8 cellular contexts compared by ENCODE assay signal in genomic region chr6:33275795-33276580, GRCh38. TPM values are rescaled to one million over a fixed set of nuclear protein-coding genes. Genes with fewer than 3 reads are reported as not detected.
DNase-seq lines count a peak whose midpoint lies in the region; ATAC-seq, FAIRE-seq and TF ChIP-seq lines count a peak whose summit lies in the region.
"Not testable (repeated sequence)": the region's sequence is repeated elsewhere in the genome, so short reads cannot be mapped to it uniquely, and the experiment has no call there.

No MANE protein-coding gene starts in this region.

- BruUV-seq in A673 (replicated peaks; lab: Mats Ljungman, UMichigan); PC-3 (replicated peaks; lab: Mats Ljungman, UMichigan): not testable (repeated sequence)

- WGBS in GM23248 (ENCODE audit: low coverage in 1 of 2, low lambda C conversion rate in 2 of 2, missing lambda C conversion rate in 2 of 2), 2 experiments = 80% methylated on average over 16 of the region's 16 CpGs
- 81 to 85% (median 83%) methylated on average over 16 of the region's 16 CpGs for WGBS in heart left ventricle, 4 donors
- 51 to 60% (median 55%) methylated on average over 16 of the region's 16 CpGs for WGBS in small intestine, 3 donors

- not testable (repeated sequence) for H4K20me1 ChIP-seq in GM23248 (ENCODE audit: insufficient read depth)
- peaks cover 38% of the 10 kb centered on the region for H4K20me1 ChIP-seq in PC-3 (ENCODE audit: low read length)

- H3K27me3 ChIP-seq in A673 (replicated peaks; ENCODE audit: insufficient read depth, low read depth, low read length, poor library complexity); GM23248 (replicated peaks; ENCODE audit: insufficient read depth); PC-3 (ENCODE audit: low read length); heart left ventricle; muscle layer of duodenum (ENCODE audit: low read depth, low read length); small intestine (ENCODE audit: control insufficient read depth in 2 of 2, insufficient read depth in 2 of 2, low read length in 2 of 2): not testable (repeated sequence)

- in situ Hi-C loops in GM23248 (cut with MboI) = not testable (repeated sequence)

- TF ChIP-seq CTCF in A673 (conservative IDR thresholded peaks at IDR 0.05; ENCODE audit: low read depth, low read length); PC-3 (conservative IDR thresholded peaks at IDR 0.05; ENCODE audit: low read depth, low read length); chondrocyte (IDR thresholded peaks at IDR 0.05); heart left ventricle (IDR thresholded peaks at IDR 0.05): not testable (repeated sequence)

- CTCF ChIA-PET in A673 (lab: Charles Lee) (interaction anchor here (0.6 to 0.8 kb wide), 2 partner anchors 25 to 28 kb away, joined by 3 read pairs; no protein-coding TSS in a partner anchor), PC-3 (lab: Charles Lee) (interaction anchor here (0.7 to 1.1 kb wide), 2 partner anchors 23 to 26 kb away, joined by 3 to 5 read pairs; no protein-coding TSS in a partner anchor)

- POLR2A ChIA-PET in A673 (lab: Charles Lee; ENCODE audit: low non-redundant PET) = not testable (repeated sequence)
- POLR2A ChIA-PET in PC-3 (lab: Charles Lee; ENCODE audit: unreplicated experiment) = interaction anchor here (0.5 kb wide), 1 partner anchor 13 kb away, joined by 12 read pairs; the partner anchor contains the start of genes PFDN6 and WDR46

- peak overlapping the region; percentile 78 for H3K27ac Mint-ChIP-seq in chondrocyte (ENCODE audit: unreplicated experiment)

- H3K4me1 ChIP-seq in A673 (ENCODE audit: insufficient read depth, low read length, poor library complexity, severe bottlenecking) = peaks cover 40% of the 10 kb centered on the region
- peaks cover 35% of the 10 kb centered on the region for H3K4me1 ChIP-seq in GM23248 (ENCODE audit: insufficient read depth)
- H3K4me1 ChIP-seq in PC-3 (ENCODE audit: insufficient read depth, low read length) = peaks cover 42% of the 10 kb centered on the region
- peaks cover 11 to 75% (median 51%) of the 10 kb centered on the region in 12 donors for H3K4me1 ChIP-seq in heart left ventricle
- H3K4me1 ChIP-seq in muscle layer of duodenum (ENCODE audit: control insufficient read depth in 1 of 2, insufficient read depth in 2 of 2, low read length in 2 of 2) = peaks cover 16 to 72% of the 10 kb centered on the region in 2 donors
- H3K4me1 ChIP-seq in small intestine (ENCODE audit: control insufficient read depth in 2 of 2, insufficient read depth in 1 of 2, low read depth in 1 of 2, low read length in 1 of 2) = not testable (repeated sequence)

- ATAC-seq in PC-3; activated T-cell treated with anti-CD3 and anti-CD28 coated beads, Interleukin-2, amount 50 U/mL, for 4 hours; heart left ventricle: not testable (repeated sequence)

- TF ChIP-seq POLR2A in heart left ventricle (IDR thresholded peaks at IDR 0.05) = not testable (repeated sequence)

- H3K4me1 Mint-ChIP-seq in activated T-cell treated with anti-CD3 and anti-CD28 coated beads, Interleukin-2, amount 50 U/mL, for 4 hours (ENCODE audit: low read depth) = peaks cover 53% of the 10 kb centered on the region
- peaks cover 57% of the 10 kb centered on the region for H3K4me1 Mint-ChIP-seq in chondrocyte (ENCODE audit: low read depth)

- not testable (repeated sequence) for H2AFZ ChIP-seq in GM23248; PC-3 (ENCODE audit: low read length)

- not testable (repeated sequence) for FAIRE-seq in small intestine (lab: Jason Lieb, UNC)

- intact Hi-C loops in A673 (cut with micrococcal nuclease; ENCODE audit: unreplicated experiment) = not testable (repeated sequence)
- intact Hi-C loops in PC-3 (cut with micrococcal nuclease) = loop anchor here (10.0 kb wide), 1 partner anchor 71 kb away; the partner anchor contains the start of genes HSD17B8, RING1, RXRB and SLC39A7
- intact Hi-C loops in heart left ventricle (cut with DNase I) = loop anchor here in 1 of 10 donors (5.0 kb wide), 1 partner anchor 36 kb away; the partner anchor contains the start of gene TAPBP

- H3K4me3 ChIP-seq in A673 (ENCODE audit: low read depth, low read length, poor library complexity, severe bottlenecking) = peak overlapping the region; percentile 56
- H3K4me3 ChIP-seq in GM23248 = peak overlapping the region; percentile 61
- peak overlapping the region; percentile 87 for H3K4me3 ChIP-seq in PC-3 (ENCODE audit: low read length)
- peak overlapping the region in 11 of 12 donors; percentile 47 to 87 (median 74) for H3K4me3 ChIP-seq in heart left ventricle
- peak overlapping the region; percentile 68 to 85 for H3K4me3 ChIP-seq in muscle layer of duodenum (ENCODE audit: low read depth in 1 of 2, low read length in 2 of 2)
- H3K4me3 ChIP-seq in small intestine (ENCODE audit: low read depth in 1 of 2, low read length in 2 of 2) = peak overlapping the region in 1 of 2 donors; percentile 62

- peaks cover 44% of the 10 kb centered on the region for H3K36me3 Mint-ChIP-seq in activated T-cell treated with anti-CD3 and anti-CD28 coated beads, Interleukin-2, amount 50 U/mL, for 4 hours (ENCODE audit: insufficient read depth)
- peaks cover 24% of the 10 kb centered on the region for H3K36me3 Mint-ChIP-seq in chondrocyte (ENCODE audit: low read depth)

- H3K9me3 Mint-ChIP-seq in activated T-cell treated with anti-CD3 and anti-CD28 coated beads, Interleukin-2, amount 50 U/mL, for 4 hours; chondrocyte (ENCODE audit: low read depth): not testable (repeated sequence)

- not testable (repeated sequence) for H3K9me3 ChIP-seq in A673 (ENCODE audit: low read depth, low read length, poor library complexity, severe bottlenecking); GM23248 (ENCODE audit: low read depth); PC-3 (ENCODE audit: low read length); heart left ventricle; muscle layer of duodenum (ENCODE audit: control insufficient read depth in 1 of 2, low read length in 2 of 2); small intestine (ENCODE audit: control insufficient read depth, low read depth)

- H3K79me2 ChIP-seq in GM23248 (ENCODE audit: insufficient read depth) (peaks cover 47% of the 10 kb centered on the region), PC-3 (ENCODE audit: low read length) (peaks cover 44% of the 10 kb centered on the region)

- H3K27ac ChIP-seq in A673 (ENCODE audit: low read depth, low read length, poor library complexity, severe bottlenecking) (peak overlapping the region; percentile 99), GM23248 (peak overlapping the region; percentile 81), PC-3 (ENCODE audit: low read length) (peak overlapping the region; percentile 77), heart left ventricle (peak overlapping the region in 9 of 12 donors; percentile 86 to 98 (median 93)), muscle layer of duodenum (ENCODE audit: low read length) (peak overlapping the region; percentile 83), small intestine (ENCODE audit: low read depth in 1 of 2, low read length in 1 of 2) (peak overlapping the region; percentile 69 to 91)

- not testable (repeated sequence) for H3K9me2 ChIP-seq in GM23248 (ENCODE audit: insufficient read depth); PC-3 (replicated peaks; ENCODE audit: low read length)

- H3K4me3 Mint-ChIP-seq in activated T-cell treated with anti-CD3 and anti-CD28 coated beads, Interleukin-2, amount 50 U/mL, for 4 hours = peak overlapping the region; percentile 96
- H3K4me3 Mint-ChIP-seq in chondrocyte (ENCODE audit: unreplicated experiment) = peak overlapping the region; percentile 73

- H3K27me3 Mint-ChIP-seq in activated T-cell treated with anti-CD3 and anti-CD28 coated beads, Interleukin-2, amount 50 U/mL, for 4 hours (ENCODE audit: low read depth); chondrocyte (ENCODE audit: low read depth): not testable (repeated sequence)

- H3K9ac ChIP-seq in GM23248 (peak overlapping the region; percentile 88), PC-3 (ENCODE audit: low read length) (peak overlapping the region; percentile 71)

- DNase-seq in A673 (ENCODE audit: low spot score); GM23248; PC-3; activated T-cell treated with anti-CD3 and anti-CD28 coated beads, Interleukin-2, amount 50 U/mL, for 4 hours; chondrocyte (ENCODE audit: low spot score); heart left ventricle; small intestine: not testable (repeated sequence)

- H3K36me3 ChIP-seq in A673 (ENCODE audit: insufficient read depth, low read length, poor library complexity, severe bottlenecking) = peaks cover 59% of the 10 kb centered on the region
- peaks cover 40% of the 10 kb centered on the region for H3K36me3 ChIP-seq in GM23248 (ENCODE audit: low read depth)
- H3K36me3 ChIP-seq in PC-3 (ENCODE audit: low read depth, low read length) = peaks cover 43% of the 10 kb centered on the region
- peaks cover 0 to 71% (median 51%) of the 10 kb centered on the region in 9 donors for H3K36me3 ChIP-seq in heart left ventricle
- H3K36me3 ChIP-seq in muscle layer of duodenum (ENCODE audit: control insufficient read depth in 1 of 2, insufficient read depth in 2 of 2, low read length in 2 of 2) = peaks cover 32 to 43% of the 10 kb centered on the region in 2 donors
- not testable (repeated sequence) for H3K36me3 ChIP-seq in small intestine (ENCODE audit: control insufficient read depth in 2 of 2, insufficient read depth in 2 of 2, low read length in 2 of 2)

- H3K4me2 ChIP-seq in GM23248 (ENCODE audit: unreplicated experiment) (peak overlapping the region; percentile 98), PC-3 (ENCODE audit: low read length) (peak overlapping the region; percentile 98)

- H3F3A ChIP-seq in GM23248 (ENCODE audit: insufficient read depth) = peaks cover 57% of the 10 kb centered on the region
- peaks cover 29% of the 10 kb centered on the region for H3F3A ChIP-seq in PC-3 (ENCODE audit: low read length, unreplicated experiment)

RNA-seq across cellular contexts. Expression of gene B3GALT4, which starts 0.9 kb away (rescaled TPM):
- 4.0 TPM in 2 replicates for total RNA-seq in A673 (2021)
- total RNA-seq in GM23248 (2014; rRNA removed; shearing (Covaris generic)) = 2.6 and 2.7 TPM in 2 replicates
- polyA plus RNA-seq in GM23248 (2016; fragmentation: Nextera tagmentation; extraction: Ambion mirVana) = 2.4 and 2.7 TPM in 2 replicates
- total RNA-seq in PC-3 (2014; rRNA removed) = 7.9 and 8.4 TPM in 2 replicates
- total RNA-seq in activated T-cell treated with anti-CD3 and anti-CD28 coated beads, Interleukin-2, amount 50 U/mL, for 4 hours = 1 to 10 TPM; 2.6 to 3.8 (median 3.7) TPM
- 6.5 to 9.2 TPM (median 7.3 TPM) in 3 replicates for total RNA-seq in chondrocyte
- total RNA-seq in heart left ventricle = 10 to 100 TPM in 2 of 9 donors, 1 to 10 TPM in 7; 7.3 to 13.8 (median 9.1) TPM
- 1 to 10 TPM; 7.4 to 8.7 TPM for polyA plus RNA-seq in heart left ventricle
- polyA plus RNA-seq in small intestine = 10 to 100 TPM; 10.8 to 15.4 (median 14.5) TPM

RNA-seq across cellular contexts. Expression of gene RPS18, which starts 4.1 kb away (rescaled TPM):
- total RNA-seq in A673 (2021) = 1,781 and 1,852 TPM in 2 replicates
- 2,521 and 3,021 TPM in 2 replicates for total RNA-seq in GM23248 (2014; rRNA removed; shearing (Covaris generic))
- polyA plus RNA-seq in GM23248 (2016; fragmentation: Nextera tagmentation; extraction: Ambion mirVana) = 1,848 and 1,924 TPM in 2 replicates
- total RNA-seq in PC-3 (2014; rRNA removed) = 2,873 and 3,161 TPM in 2 replicates
- 1,000 to 10,000 TPM; 4,231 to 4,415 (median 4,409) TPM for total RNA-seq in activated T-cell treated with anti-CD3 and anti-CD28 coated beads, Interleukin-2, amount 50 U/mL, for 4 hours
- total RNA-seq in chondrocyte = 1,578 to 1,963 TPM (median 1,582 TPM) in 3 replicates
- 1,000 to 10,000 TPM in 4 of 9 donors, 100 to 1,000 TPM in 5; 685 to 1,292 (median 971) TPM for total RNA-seq in heart left ventricle
- 1,000 to 10,000 TPM; 2,229 to 3,458 TPM for polyA plus RNA-seq in heart left ventricle
- polyA plus RNA-seq in small intestine = 1,000 to 10,000 TPM; 2,947 to 6,778 (median 5,180) TPM

RNA-seq across cellular contexts. Expression of gene VPS52, which starts 4.3 kb away (rescaled TPM):
- total RNA-seq in A673 (2021) (58.2 and 60.8 TPM in 2 replicates), PC-3 (2014; rRNA removed) (33.7 and 39.9 TPM in 2 replicates), chondrocyte (35.8 to 49.9 TPM (median 36.0 TPM) in 3 replicates), heart left ventricle (10 to 100 TPM; 26.4 to 47.0 (median 34.2) TPM)
- total RNA-seq in GM23248 (2014; rRNA removed; shearing (Covaris generic)) = 32.3 and 38.8 TPM in 2 replicates
- polyA plus RNA-seq in GM23248 (2016; fragmentation: Nextera tagmentation; extraction: Ambion mirVana) (33.9 and 35.3 TPM in 2 replicates), heart left ventricle (10 to 100 TPM; 25.1 to 33.0 TPM), small intestine (10 to 100 TPM; 23.8 to 54.3 (median 41.7) TPM)
- 10 to 100 TPM; 51.2 to 65.4 (median 63.5) TPM for total RNA-seq in activated T-cell treated with anti-CD3 and anti-CD28 coated beads, Interleukin-2, amount 50 U/mL, for 4 hours

RNA-seq across cellular contexts. Expression of gene WDR46, which starts 13.1 kb away (rescaled TPM):
- total RNA-seq in A673 (2021) = 85.1 and 97.9 TPM in 2 replicates
- total RNA-seq in GM23248 (2014; rRNA removed; shearing (Covaris generic)) = 64.4 and 81.9 TPM in 2 replicates
- polyA plus RNA-seq in GM23248 (2016; fragmentation: Nextera tagmentation; extraction: Ambion mirVana) = 79.4 and 90.9 TPM in 2 replicates
- 104 and 146 TPM in 2 replicates for total RNA-seq in PC-3 (2014; rRNA removed)
- 100 to 1,000 TPM; 188 to 198 (median 197) TPM for total RNA-seq in activated T-cell treated with anti-CD3 and anti-CD28 coated beads, Interleukin-2, amount 50 U/mL, for 4 hours
- 42.4 to 79.7 TPM (median 48.1 TPM) in 3 replicates for total RNA-seq in chondrocyte
- total RNA-seq in heart left ventricle = 10 to 100 TPM; 12.2 to 39.5 (median 21.4) TPM
- 10 to 100 TPM; 20.8 to 41.0 TPM for polyA plus RNA-seq in heart left ventricle
- polyA plus RNA-seq in small intestine = 10 to 100 TPM; 39.4 to 60.5 (median 47.5) TPM

RNA-seq across cellular contexts. Expression of gene PFDN6, which starts 13.4 kb away (rescaled TPM):
- total RNA-seq in A673 (2021) = 70.0 and 83.4 TPM in 2 replicates
- 31.9 and 38.7 TPM in 2 replicates for total RNA-seq in GM23248 (2014; rRNA removed; shearing (Covaris generic))
- 7.9 and 9.1 TPM in 2 replicates for polyA plus RNA-seq in GM23248 (2016; fragmentation: Nextera tagmentation; extraction: Ambion mirVana)
- total RNA-seq in PC-3 (2014; rRNA removed) = 153 and 181 TPM in 2 replicates
- total RNA-seq in activated T-cell treated with anti-CD3 and anti-CD28 coated beads, Interleukin-2, amount 50 U/mL, for 4 hours = 100 to 1,000 TPM; 153 to 157 (median 153) TPM
- total RNA-seq in chondrocyte = 25.3 to 35.5 TPM (median 27.8 TPM) in 3 replicates
- 10 to 100 TPM; 29.2 to 62.2 (median 43.2) TPM for total RNA-seq in heart left ventricle
- polyA plus RNA-seq in heart left ventricle = 100 to 1,000 TPM; 243 to 287 TPM
- polyA plus RNA-seq in small intestine = 100 to 1,000 TPM; 129 to 183 (median 164) TPM
